ENCODE assay signal across 3 cellular contexts in the genomic region with DNA sequence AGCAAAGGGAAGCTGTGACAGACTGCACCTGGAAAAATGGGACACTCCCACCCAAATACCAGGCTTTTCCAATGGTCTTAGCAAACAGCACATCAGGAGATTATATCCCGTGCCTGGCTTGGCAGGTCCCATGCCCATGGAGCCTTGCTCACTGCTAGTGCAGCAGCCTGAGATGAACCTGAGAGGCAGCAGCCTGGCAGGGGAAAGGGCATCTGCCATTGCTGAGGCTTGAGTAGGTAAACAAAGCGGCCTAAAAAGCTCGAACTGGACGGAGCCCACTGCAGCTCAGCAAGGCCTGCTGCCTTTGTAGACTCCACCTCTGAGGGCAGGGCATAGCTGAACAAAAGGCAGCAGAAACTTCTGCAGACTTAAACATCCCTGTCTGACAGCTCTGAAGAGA. TPM values are rescaled to one million over a fixed set of nuclear protein-coding genes. Genes with fewer than 3 reads are reported as not detected.
"Had no signal": no experiment of that assay in that cellular context is flagged by ENCODE, and none has a peak within 500 bp of the region (broad histone marks: within the 10 kb centered on the region; RNA-seq: fewer than 3 reads in every experiment).

No MANE protein-coding gene starts in this region.

RNA-seq across cellular contexts. Expression of a gene that starts 18.9 kb away (rescaled TPM):
- total RNA-seq: PC-3, RPMI7951 had no signal
- polyA plus RNA-seq: SK-N-SH had no signal
